In the genomic region with DNA sequence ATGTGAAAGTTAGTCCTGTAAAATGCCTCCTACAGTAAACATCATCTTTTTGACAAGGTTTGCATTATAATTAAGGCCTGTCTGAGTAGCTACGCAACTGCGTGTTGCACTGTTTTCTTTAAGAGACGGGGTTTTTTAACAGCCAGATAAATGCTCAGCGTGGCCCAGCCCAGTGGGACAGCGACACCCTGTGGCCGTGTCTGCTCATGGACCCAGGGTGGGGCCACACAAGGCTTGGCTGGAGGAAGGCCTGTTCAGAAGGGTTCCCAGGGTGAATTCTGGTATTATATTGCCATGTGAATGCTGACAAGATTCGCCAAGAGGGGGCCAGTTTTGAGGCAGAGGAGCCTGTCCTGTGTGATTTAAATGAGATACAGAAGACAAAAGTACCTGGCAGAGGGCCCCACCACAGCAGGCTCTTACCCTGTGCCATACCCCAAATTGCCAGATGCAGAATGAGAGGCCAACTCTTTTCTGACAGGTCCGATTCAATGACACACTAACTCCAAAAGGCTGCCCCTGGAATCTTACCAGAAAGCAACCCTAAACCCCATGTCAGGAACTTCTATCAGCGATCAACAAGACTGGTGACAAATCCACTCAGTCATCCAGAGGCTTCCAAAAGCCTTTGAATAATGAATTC, we compare ENCODE assay signal across 8 cellular contexts.
A peak's percentile ranks its signal among the peaks of the same experiment; 100 is the strongest.
DNase-seq lines count a peak whose midpoint lies in the region; ATAC-seq and TF ChIP-seq lines count a peak whose summit lies in the region.

No MANE protein-coding gene starts in this region.

- DNase-seq in activated CD8-positive, alpha-beta memory T cell treated with anti-CD3 and anti-CD28 coated beads, Interleukin-2, amount 50 U/mL, for 24 hours (ENCODE audit: extremely low read depth) = peak; percentile 14
- DNase-seq in fibroblast of villous mesenchyme (ENCODE audit: low read depth) (peak; percentile 34), renal cortical epithelial cell (ENCODE audit: low read depth) (peak; percentile 4), GOT3 (lab: John Stamatoyannopoulos, UW) (no peak)
- DNase-seq in effector CD4-positive, alpha-beta T cell = no peak

- H3K27me3 ChIP-seq in DOHH2 (ENCODE audit: control insufficient read depth, low read length) = no peaks in the 10 kb centered on the region

- H3F3A ChIP-seq in DOHH2 (ENCODE audit: control insufficient read depth, insufficient read depth) = no peaks in the 10 kb centered on the region

- no peaks in the 10 kb centered on the region for H3K36me3 ChIP-seq in DOHH2 (ENCODE audit: control insufficient read depth, low read length)

- TF ChIP-seq CTCF in DOHH2 (IDR thresholded peaks at IDR 0.05; ENCODE audit: low read depth, low read length, poor library complexity, severe bottlenecking) = peak; percentile 85
- peak; percentile 69 for TF ChIP-seq CTCF in LNCAP (IDR thresholded peaks at IDR 0.05)
- TF ChIP-seq CTCF in fibroblast of villous mesenchyme (IDR thresholded peaks at IDR 0.05; ENCODE audit: insufficient read depth, low read depth, low read length) = peak; percentile 71

- H3K79me2 ChIP-seq in DOHH2 (ENCODE audit: control insufficient read depth, low read length) = no peaks in the 10 kb centered on the region

- H3K4me3 ChIP-seq in DOHH2 (ENCODE audit: low read length) (no peak overlapping the region), fibroblast of villous mesenchyme (ENCODE audit: low read depth, low read length) (no peak overlapping the region)

- H3K4me1 ChIP-seq in DOHH2 (ENCODE audit: control insufficient read depth, low read length) = no peaks in the 10 kb centered on the region

- H4K20me1 ChIP-seq in DOHH2 (ENCODE audit: control insufficient read depth, insufficient read depth, low read depth, low read length) = no peaks in the 10 kb centered on the region

- H3K4me2 ChIP-seq in DOHH2 (ENCODE audit: low read length) = no peak overlapping the region

- ATAC-seq in GM21360 (IDR thresholded peaks at IDR 0.05; ENCODE audit: unreplicated experiment) = peak; percentile 86

- H3K27ac ChIP-seq in DOHH2 (ENCODE audit: low read depth, low read length) = no peak overlapping the region

- no peaks in the 10 kb centered on the region for H3K9me2 ChIP-seq in DOHH2 (replicated peaks; ENCODE audit: control insufficient read depth, low read length)

- no peaks in the 10 kb centered on the region for H3K9me3 ChIP-seq in DOHH2 (ENCODE audit: control insufficient read depth, insufficient read depth, low read length)

Comparison
In these comparisons a context has a peak if more than half of its experiments do, and no peak if none do; other contexts are left out.
1. DNase-seq: peak in activated CD8-positive, alpha-beta memory T cell treated with anti-CD3 and anti-CD28 coated beads, Interleukin-2, amount 50 U/mL, for 24 hours (single experiment), fibroblast of villous mesenchyme (single experiment) and renal cortical epithelial cell (single experiment); none in effector CD4-positive, alpha-beta T cell (single experiment) and GOT3 (single experiment).
2. Peak in every context shown above with its lines, with median percentiles within 50 percentile points of each other: CTCF ChIP-seq.